ENCODE assay signal across 8 cellular contexts in the genomic region with DNA sequence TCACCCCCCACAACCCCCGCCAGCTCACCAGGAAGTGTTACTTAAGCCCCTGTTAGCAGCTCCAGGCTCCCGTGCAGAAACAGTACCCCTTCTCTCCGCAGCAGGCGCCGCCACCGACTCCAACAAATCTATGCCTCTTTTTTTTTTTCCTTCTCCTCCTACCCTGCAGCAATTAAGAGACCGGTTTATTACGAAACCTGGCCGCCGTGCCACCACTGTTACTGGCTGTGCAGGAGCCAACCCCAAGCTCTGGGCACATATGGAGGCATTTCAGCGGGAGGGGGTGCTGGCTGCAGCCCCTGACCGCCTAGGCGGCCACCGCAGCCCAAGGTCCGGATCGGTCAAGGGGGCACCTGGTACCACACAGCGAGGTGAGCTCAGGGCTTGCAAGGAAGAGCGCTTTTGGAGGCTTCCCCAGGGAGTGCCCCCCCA. TPM values are rescaled to one million over a fixed set of nuclear protein-coding genes. Genes with fewer than 3 reads are reported as not detected.
DNase-seq lines count a peak whose midpoint lies in the region; ATAC-seq and TF ChIP-seq lines count a peak whose summit lies in the region.

No MANE protein-coding gene starts in this region.

- POLR2A ChIA-PET in activated CD8-positive, alpha-beta T cell treated with anti-CD3 and anti-CD28 coated beads, Interleukin-2, amount 10 ng/mL, durations not matched to agents 7 days and 5 days (lab: Charles Lee) = interaction anchor here (0.5 to 5.3 kb wide), 16 partner anchors 15 to 141 kb away, joined by 3 to 143 read pairs (median 26); a partner anchor contains a TSS

- CTCF ChIA-PET in activated CD8-positive, alpha-beta T cell treated with anti-CD3 and anti-CD28 coated beads, Interleukin-2, amount 10 ng/mL, durations not matched to agents 7 days and 5 days (lab: Charles Lee) = interaction anchor here (0.6 to 6.6 kb wide), 11 partner anchors 12 to 159 kb away, joined by 3 to 162 read pairs (median 9); no protein-coding TSS in a partner anchor

- H3K27me3 ChIP-seq in esophagus (ENCODE audit: control insufficient read depth in 1 of 2, insufficient read depth in 2 of 2, low read length in 2 of 2) = no peaks in the 10 kb centered on the region
- no peaks in the 10 kb centered on the region for H3K27me3 ChIP-seq in muscle layer of duodenum (ENCODE audit: low read depth, low read length)
- H3K27me3 ChIP-seq in transverse colon = no peaks in the 10 kb centered on the region

- H3K27ac ChIP-seq in esophagus (ENCODE audit: low read depth in 2 of 2, low read length in 1 of 2) = peak overlapping the region; percentile 94 to 95
- H3K27ac ChIP-seq in muscle layer of duodenum (ENCODE audit: low read length) = peak overlapping the region; percentile 87
- H3K27ac ChIP-seq in transverse colon = peak overlapping the region; percentile 91 to 96 (median 93)

- peak; percentile 50 for TF ChIP-seq POLR2A in transverse colon (IDR thresholded peaks at IDR 0.05)

- H3K27ac Mint-ChIP-seq in activated CD8-positive, alpha-beta T cell treated with anti-CD3 and anti-CD28 coated beads, Interleukin-2, amount 10 ng/mL, durations not matched to agents 7 days and 5 days = peak overlapping the region; percentile 95

- WGBS in esophagus, 2 donors = 5 to 6% methylated on average over 18 of the region's 18 CpGs
- 2% methylated on average over 18 of the region's 18 CpGs; no CpG with 5 or more reads in 1 of the 2 donors for WGBS in transverse colon (ENCODE audit: low coverage in 1 of 2), 2 donors

- H3K4me1 ChIP-seq in esophagus (ENCODE audit: control insufficient read depth in 2 of 2, insufficient read depth in 2 of 2, low read length in 1 of 2) (peaks cover 0 to 5% of the 10 kb centered on the region in 2 donors), muscle layer of duodenum (ENCODE audit: control insufficient read depth in 1 of 2, insufficient read depth in 2 of 2, low read length in 2 of 2) (peaks cover 4 to 22% of the 10 kb centered on the region in 2 donors), transverse colon (peaks cover 10 to 43% (median 36%) of the 10 kb centered on the region in 4 donors)

- peak; percentile 7 for ATAC-seq in activated CD8-positive, alpha-beta T cell treated with anti-CD3 and anti-CD28 coated beads, Interleukin-2, amount 10 ng/mL, durations not matched to agents 7 days and 5 days

- H3K4me3 ChIP-seq in esophagus (ENCODE audit: low read depth in 1 of 2, low read length in 2 of 2) (peak overlapping the region; percentile 48 to 91), muscle layer of duodenum (ENCODE audit: low read depth in 1 of 2, low read length in 2 of 2) (peak overlapping the region; percentile 97 to 100), transverse colon (peak overlapping the region; percentile 67 to 95 (median 82))

- DNase-seq in Daoy (ENCODE audit: low read depth) = peak; percentile 83
- peak; percentile 74 for DNase-seq in NCI-H1105 treated with DMSO at 0.1 percent for 48 hours (lab: John Stamatoyannopoulos, UW)
- DNase-seq in activated CD8-positive, alpha-beta T cell treated with anti-CD3 and anti-CD28 coated beads, Interleukin-2, amount 10 ng/mL, durations not matched to agents 7 days and 5 days = peak; percentile 78
- peak; percentile 83 for DNase-seq in transverse colon
- no peak for DNase-seq in AG08395 (ENCODE audit: low spot score)
- no peak for DNase-seq in GOT3 (lab: John Stamatoyannopoulos, UW)

- H3K4me1 Mint-ChIP-seq in activated CD8-positive, alpha-beta T cell treated with anti-CD3 and anti-CD28 coated beads, Interleukin-2, amount 10 ng/mL, durations not matched to agents 7 days and 5 days (ENCODE audit: low read depth) = peaks cover 20% of the 10 kb centered on the region

- no peaks in the 10 kb centered on the region for H3K27me3 Mint-ChIP-seq in activated CD8-positive, alpha-beta T cell treated with anti-CD3 and anti-CD28 coated beads, Interleukin-2, amount 10 ng/mL, durations not matched to agents 7 days and 5 days (ENCODE audit: low read depth)

- in situ Hi-C loops in transverse colon (cut with MboI; ENCODE audit: low pct_ligation_motif_present in 1 of 4, low pct_unique_long_range_greater_than_20kb in 1 of 4, low sequenced_read_pairs in 3 of 4) = loop anchor here in 1 of 4 donors (10.0 kb wide), 1 partner anchor 136 kb away; no protein-coding TSS in a partner anchor

- H3K4me3 Mint-ChIP-seq in activated CD8-positive, alpha-beta T cell treated with anti-CD3 and anti-CD28 coated beads, Interleukin-2, amount 10 ng/mL, durations not matched to agents 7 days and 5 days = peak overlapping the region; percentile 86

- peak; percentile 28 to 75 (median 40) for TF ChIP-seq CTCF in transverse colon (IDR thresholded peaks at IDR 0.05)

- no peaks in the 10 kb centered on the region for H3K36me3 ChIP-seq in esophagus (ENCODE audit: control insufficient read depth in 2 of 2, insufficient read depth in 2 of 2, low read length in 1 of 2)
- peaks cover 0 to 5% of the 10 kb centered on the region in 2 donors for H3K36me3 ChIP-seq in muscle layer of duodenum (ENCODE audit: control insufficient read depth in 1 of 2, insufficient read depth in 2 of 2, low read length in 2 of 2)
- no peaks in the 10 kb centered on the region for H3K36me3 ChIP-seq in transverse colon

- H3K9me3 ChIP-seq in esophagus (ENCODE audit: control insufficient read depth in 2 of 2, insufficient read depth in 1 of 2, low read depth in 1 of 2, low read length in 1 of 2) (peaks cover 0 to 4% of the 10 kb centered on the region in 2 donors), muscle layer of duodenum (ENCODE audit: control insufficient read depth in 1 of 2, low read length in 2 of 2) (peaks cover 0 to 4% of the 10 kb centered on the region in 2 donors), transverse colon (peaks cover 5% of the 10 kb centered on the region in 2 donors)

- intact Hi-C loops in transverse colon (cut with DNase I; ENCODE audit: low total_unique reads) = no loop called here

- H3K9me3 Mint-ChIP-seq in activated CD8-positive, alpha-beta T cell treated with anti-CD3 and anti-CD28 coated beads, Interleukin-2, amount 10 ng/mL, durations not matched to agents 7 days and 5 days (ENCODE audit: insufficient read depth) = no peaks in the 10 kb centered on the region

- peaks cover 27% of the 10 kb centered on the region for H3K36me3 Mint-ChIP-seq in activated CD8-positive, alpha-beta T cell treated with anti-CD3 and anti-CD28 coated beads, Interleukin-2, amount 10 ng/mL, durations not matched to agents 7 days and 5 days (ENCODE audit: low read depth)

- no peak for TF ChIP-seq EP300 in transverse colon (IDR thresholded peaks at IDR 0.05; ENCODE audit: low read depth)

RNA-seq across cellular contexts. Expression of a gene that starts 2.4 kb away (rescaled TPM):
- 70.5 and 85.9 TPM in 2 replicates for total RNA-seq in Daoy (2014; rRNA removed; shearing (Covaris generic))
- 10 to 100 TPM; 59.2 to 61.4 TPM for total RNA-seq in activated CD8-positive, alpha-beta T cell treated with anti-CD3 and anti-CD28 coated beads, Interleukin-2, amount 10 ng/mL, durations not matched to agents 7 days and 5 days
- polyA plus RNA-seq in esophagus = 10 to 100 TPM; 37.6 to 62.6 TPM
- total RNA-seq in transverse colon = 100 to 1,000 TPM in 3 of 4 donors, 10 to 100 TPM in 1; 59.0 to 280 (median 167) TPM

RNA-seq across cellular contexts. Expression of a gene that starts 21.6 kb away (rescaled TPM):
- total RNA-seq in Daoy (2014; rRNA removed; shearing (Covaris generic)) = 207 and 209 TPM in 2 replicates
- total RNA-seq in activated CD8-positive, alpha-beta T cell treated with anti-CD3 and anti-CD28 coated beads, Interleukin-2, amount 10 ng/mL, durations not matched to agents 7 days and 5 days = 100 to 1,000 TPM; 108 to 119 TPM
- 10 to 100 TPM; 23.2 to 32.3 TPM for polyA plus RNA-seq in esophagus
- total RNA-seq in transverse colon = 10 to 100 TPM; 10.8 to 23.9 (median 17.8) TPM

RNA-seq across cellular contexts. Expression of a gene that starts 51.0 kb away (rescaled TPM):
- 54.0 and 56.3 TPM in 2 replicates for total RNA-seq in Daoy (2014; rRNA removed; shearing (Covaris generic))
- total RNA-seq in activated CD8-positive, alpha-beta T cell treated with anti-CD3 and anti-CD28 coated beads, Interleukin-2, amount 10 ng/mL, durations not matched to agents 7 days and 5 days = 10 to 100 TPM; 75.1 to 80.2 TPM
- 10 to 100 TPM; 52.0 to 86.8 TPM for polyA plus RNA-seq in esophagus
- total RNA-seq in transverse colon = 10 to 100 TPM; 10.8 to 54.9 (median 30.8) TPM

Comparison
In these comparisons a context has a peak if more than half of its experiments do, and no peak if none do; other contexts are left out.
1. DNase-seq: peak in Daoy (single experiment), NCI-H1105 treated with DMSO at 0.1 percent for 48 hours (single experiment), activated CD8-positive, alpha-beta T cell treated with anti-CD3 and anti-CD28 coated beads, Interleukin-2, amount 10 ng/mL, durations not matched to agents 7 days and 5 days (single experiment) and transverse colon (single experiment); none in AG08395 (single experiment) and GOT3 (single experiment).
2. Peak in every context shown above with its lines, with median percentiles within 50 percentile points of each other: H3K27ac ChIP-seq and H3K4me3 ChIP-seq.